1 cellular context compared by ENCODE assay signal in the genomic region with DNA sequence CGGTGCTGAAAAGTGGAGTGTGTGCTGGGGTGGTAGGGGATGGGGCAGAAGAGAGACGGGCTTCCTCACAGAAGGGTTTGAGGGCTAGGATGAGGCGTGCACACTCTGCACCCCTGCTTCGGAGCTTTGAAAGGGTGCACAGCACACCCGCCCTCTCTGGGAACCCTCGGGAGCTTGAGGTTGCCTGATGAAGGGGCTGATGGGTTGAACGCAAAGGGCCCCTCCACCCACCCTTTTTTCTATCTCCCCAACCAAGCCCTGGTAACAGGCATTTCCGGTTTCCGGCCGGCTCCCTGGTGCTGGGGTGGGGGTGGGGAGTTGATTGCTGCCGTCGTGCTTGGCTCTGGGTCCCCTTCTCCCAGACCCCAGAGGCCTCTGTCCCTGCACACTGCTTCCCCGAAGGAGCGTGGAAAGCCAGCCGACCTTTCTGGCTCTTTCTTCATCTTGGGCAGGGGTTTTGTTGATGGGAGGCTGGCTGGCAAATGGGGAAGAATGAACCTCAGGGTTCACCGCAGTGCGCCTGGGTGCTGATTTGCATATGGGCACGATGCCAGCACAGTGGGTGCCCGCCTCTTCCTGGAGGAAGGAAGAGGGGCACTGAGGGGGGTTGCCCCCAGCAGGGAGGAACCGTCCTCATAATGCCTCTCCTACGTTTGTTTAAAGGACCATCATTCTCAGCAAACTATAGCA.
TF ChIP-seq lines count a peak whose summit lies in the region.

No MANE protein-coding gene starts in this region.

TF ChIP-seq in H1, 55 proteins besides CTCF, POLR2A, EP300 and RAD21:
- TF ChIP-seq KDM4A (IDR thresholded peaks at IDR 0.05; ENCODE audit: low read depth, low read length, severe bottlenecking) (peak; percentile 17), SP1 (IDR thresholded peaks at IDR 0.05; ENCODE audit: low read depth, low read length) (0 out of 2 replicates have a peak, but pooled peaks have one; percentile 25), TAF7 (optimal IDR thresholded peaks at IDR 0.05; ENCODE audit: borderline replicate concordance, low read depth, low read length) (peak; percentile 28), JUN (IDR thresholded peaks at IDR 0.05; ENCODE audit: low read depth, low read length) (no peak), HDAC2 (IDR thresholded peaks at IDR 0.05; ENCODE audit: borderline replicate concordance in 1 of 2, low read depth in 2 of 2, low read length in 2 of 2) (no peak), POLR2AphosphoS5 (IDR thresholded peaks at IDR 0.05; ENCODE audit: low read depth, low read length) (no peak), RBBP5 (IDR thresholded peaks at IDR 0.05; ENCODE audit: borderline replicate concordance, low read depth, low read length) (peak; percentile 87; the same call in 1 of the 2 replicates), TBP (IDR thresholded peaks at IDR 0.05; ENCODE audit: low read depth, low read length) (no peak)
- TF ChIP-seq, protein P1, sequence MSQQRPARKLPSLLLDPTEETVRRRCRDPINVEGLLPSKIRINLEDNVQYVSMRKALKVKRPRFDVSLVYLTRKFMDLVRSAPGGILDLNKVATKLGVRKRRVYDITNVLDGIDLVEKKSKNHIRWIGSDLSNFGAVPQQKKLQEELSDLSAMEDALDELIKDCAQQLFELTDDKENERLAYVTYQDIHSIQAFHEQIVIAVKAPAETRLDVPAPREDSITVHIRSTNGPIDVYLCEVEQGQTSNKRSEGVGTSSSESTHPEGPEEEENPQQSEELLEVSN (IDR thresholded peaks at IDR 0.05) = peak; percentile 27; the same call in 1 of the 2 replicates
TF ChIP-seq in H1: peak in this region for 5.
